ENCODE assay signal across 10 cellular contexts in the genomic region with DNA sequence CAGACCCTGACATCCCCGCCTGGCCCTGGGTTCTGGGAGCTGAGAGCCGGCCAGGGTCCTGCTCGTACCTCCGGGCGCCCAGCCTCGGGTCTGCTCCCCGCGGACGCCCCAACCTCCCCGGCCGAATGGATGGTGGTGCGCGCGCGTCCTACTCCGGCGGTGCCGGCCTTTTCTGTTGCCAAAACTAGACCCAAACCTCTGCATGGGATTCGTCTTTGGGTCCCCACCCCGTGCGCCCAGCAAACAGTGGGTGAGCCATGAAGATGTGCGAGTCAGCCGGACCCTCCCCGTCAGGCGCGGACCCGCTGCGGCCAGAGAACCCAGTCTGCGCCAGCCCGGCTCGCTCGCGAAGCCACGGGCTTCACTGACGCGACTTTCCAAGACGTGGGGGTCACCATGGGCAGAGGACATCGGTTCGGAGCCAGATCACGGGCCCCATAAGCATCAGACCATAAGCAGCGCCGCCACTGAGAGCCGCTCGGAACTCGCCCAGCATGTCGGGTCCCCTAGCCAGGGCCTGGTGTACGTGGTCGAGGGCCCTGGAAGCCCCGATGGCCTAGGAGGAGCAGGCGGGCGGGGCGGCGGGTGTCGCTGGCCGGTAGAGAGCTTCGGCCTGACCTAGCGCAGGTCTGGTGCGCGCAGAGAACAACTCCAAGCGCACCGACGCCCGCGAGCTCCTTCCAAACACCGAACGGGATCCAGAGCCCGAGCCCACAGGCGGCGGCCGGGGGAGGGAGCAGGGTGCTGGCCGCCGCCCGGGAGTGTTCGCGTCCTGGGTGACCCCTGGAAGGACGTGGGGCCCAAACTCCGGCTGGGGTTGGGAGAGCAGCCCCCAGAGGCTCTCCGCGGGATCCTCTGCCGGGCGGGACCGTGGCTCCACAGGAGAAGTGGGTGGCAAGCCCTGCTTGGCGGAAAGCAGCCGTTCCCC. TPM values are rescaled to one million over a fixed set of nuclear protein-coding genes. Genes with fewer than 3 reads are reported as not detected.
DNase-seq lines count a peak whose midpoint lies in the region; ATAC-seq and TF ChIP-seq lines count a peak whose summit lies in the region.
"Had no signal": no experiment of that assay in that cellular context is flagged by ENCODE, and none has a peak within 500 bp of the region (broad histone marks: within the 10 kb centered on the region; RNA-seq: fewer than 3 reads in every experiment).

No MANE protein-coding gene starts in this region.

- no peak for TF ChIP-seq POLR2A in tibial nerve (IDR thresholded peaks at IDR 0.05)

- no peak overlapping the region for H3K4me2 ChIP-seq in GM23248 (ENCODE audit: unreplicated experiment)

- TF ChIP-seq EP300 in tibial nerve (IDR thresholded peaks at IDR 0.05), result no peak

- POLR2A ChIA-PET in A673 (lab: Charles Lee; ENCODE audit: low non-redundant PET), result no interaction called here

- no peak overlapping the region for H2AFZ ChIP-seq in GM23248

- H3K36me3 Mint-ChIP-seq in mesothelial cell of epicardium, result peaks cover 3% of the 10 kb centered on the region
- no peaks in the 10 kb centered on the region for H3K36me3 Mint-ChIP-seq in activated CD8-positive, alpha-beta memory T cell treated with anti-CD3 and anti-CD28 coated beads, Interleukin-2, amount 10 ng/mL, durations not matched to agents 7 days and 5 days

- H3K9me3 Mint-ChIP-seq in mesothelial cell of epicardium, result no peaks in the 10 kb centered on the region
- no peaks in the 10 kb centered on the region for H3K9me3 Mint-ChIP-seq in activated CD8-positive, alpha-beta memory T cell treated with anti-CD3 and anti-CD28 coated beads, Interleukin-2, amount 10 ng/mL, durations not matched to agents 7 days and 5 days (ENCODE audit: low read depth)

- H3K4me1 Mint-ChIP-seq in mesothelial cell of epicardium, result peaks cover 17% of the 10 kb centered on the region
- peaks cover 25% of the 10 kb centered on the region for H3K4me1 Mint-ChIP-seq in activated CD8-positive, alpha-beta memory T cell treated with anti-CD3 and anti-CD28 coated beads, Interleukin-2, amount 10 ng/mL, durations not matched to agents 7 days and 5 days

- BruUV-seq in A673 (replicated peaks; lab: Mats Ljungman, UMichigan), result no TSS peak

- no peak overlapping the region for H3K27ac Mint-ChIP-seq in mesothelial cell of epicardium
- H3K27ac Mint-ChIP-seq in activated CD8-positive, alpha-beta memory T cell treated with anti-CD3 and anti-CD28 coated beads, Interleukin-2, amount 10 ng/mL, durations not matched to agents 7 days and 5 days, result no peak overlapping the region

- DNase-seq in A673 (ENCODE audit: low spot score), result no peak
- DNase-seq in GM23248, result peak; percentile 25
- peak; percentile 11 for DNase-seq in adipocyte (ENCODE audit: low read depth)
- no peak for DNase-seq in mesothelial cell of epicardium (ENCODE audit: low spot score in 2 of 2, unreplicated experiment in 2 of 2)
- no peak for DNase-seq in tibial nerve (ENCODE audit: low spot score in 2 of 2)
- DNase-seq in activated CD8-positive, alpha-beta memory T cell treated with anti-CD3 and anti-CD28 coated beads, Interleukin-2, amount 10 ng/mL, durations not matched to agents 7 days and 5 days, result no peak
- DNase-seq in cerebellar cortex (ENCODE audit: low spot score), result no peak
- DNase-seq: anterior cingulate cortex, Kasumi-1 had no signal

- no peaks in the 10 kb centered on the region for H4K20me1 ChIP-seq in GM23248 (ENCODE audit: insufficient read depth)

- CTCF ChIA-PET in A673 (lab: Charles Lee), result no interaction called here
- CTCF ChIA-PET in activated CD8-positive, alpha-beta memory T cell treated with anti-CD3 and anti-CD28 coated beads, Interleukin-2, amount 10 ng/mL, durations not matched to agents 7 days and 5 days (lab: Charles Lee), result interaction anchor here (1.4 kb wide), 1 partner anchor 25 kb away, joined by 3 read pairs; no protein-coding TSS in a partner anchor

- H3K9ac ChIP-seq in GM23248 (no peak overlapping the region), adipocyte (ENCODE audit: low read length) (no peak overlapping the region)

- no peak for ATAC-seq in HG02763 (IDR thresholded peaks at IDR 0.05; ENCODE audit: unreplicated experiment)
- ATAC-seq in activated CD8-positive, alpha-beta memory T cell treated with anti-CD3 and anti-CD28 coated beads, Interleukin-2, amount 10 ng/mL, durations not matched to agents 7 days and 5 days, result no peak

- peaks cover 10% of the 10 kb centered on the region for H3K27me3 ChIP-seq in A673 (replicated peaks; ENCODE audit: insufficient read depth, low read depth, low read length, poor library complexity)
- peaks cover 54% of the 10 kb centered on the region for H3K27me3 ChIP-seq in GM23248 (replicated peaks; ENCODE audit: insufficient read depth)
- peaks cover 38% of the 10 kb centered on the region for H3K27me3 ChIP-seq in adipocyte (replicated peaks; ENCODE audit: control insufficient read depth, insufficient read depth, low read length)
- peaks cover 5 to 50% of the 10 kb centered on the region in 2 donors for H3K27me3 ChIP-seq in tibial nerve

- H3K9me2 ChIP-seq in GM23248 (ENCODE audit: insufficient read depth), result no peaks in the 10 kb centered on the region

- no peaks in the 10 kb centered on the region for H3K9me3 ChIP-seq in A673 (ENCODE audit: low read depth, low read length, poor library complexity, severe bottlenecking)
- no peaks in the 10 kb centered on the region for H3K9me3 ChIP-seq in GM23248 (ENCODE audit: low read depth)
- no peaks in the 10 kb centered on the region for H3K9me3 ChIP-seq in adipocyte (ENCODE audit: control insufficient read depth, low read length)
- H3K9me3 ChIP-seq in tibial nerve, result no peaks in the 10 kb centered on the region

- H3K27ac ChIP-seq in A673 (ENCODE audit: low read depth, low read length, poor library complexity, severe bottlenecking) (peak overlapping the region; percentile 77), GM23248 (no peak overlapping the region), tibial nerve (no peak overlapping the region)

- no peak for TF ChIP-seq CTCF in A673 (conservative IDR thresholded peaks at IDR 0.05; ENCODE audit: low read depth, low read length)
- no peak for TF ChIP-seq CTCF in mesothelial cell of epicardium (IDR thresholded peaks at IDR 0.05; ENCODE audit: unreplicated experiment)
- TF ChIP-seq CTCF in tibial nerve (IDR thresholded peaks at IDR 0.05), result no peak

- peaks cover 12% of the 10 kb centered on the region for H3K79me2 ChIP-seq in GM23248 (ENCODE audit: insufficient read depth)

- intact Hi-C loops in A673 (cut with micrococcal nuclease; ENCODE audit: unreplicated experiment), result no loop called here

- H3K27me3 Mint-ChIP-seq in mesothelial cell of epicardium (ENCODE audit: low read depth), result peaks cover 55% of the 10 kb centered on the region
- peaks cover 49% of the 10 kb centered on the region for H3K27me3 Mint-ChIP-seq in activated CD8-positive, alpha-beta memory T cell treated with anti-CD3 and anti-CD28 coated beads, Interleukin-2, amount 10 ng/mL, durations not matched to agents 7 days and 5 days

- peaks cover 9% of the 10 kb centered on the region for H3K4me1 ChIP-seq in A673 (ENCODE audit: insufficient read depth, low read length, poor library complexity, severe bottlenecking)
- H3K4me1 ChIP-seq in GM23248 (ENCODE audit: insufficient read depth), result 0 out of 2 replicates have a peak, but pooled peaks cover 4% of the 10 kb centered on the region
- H3K4me1 ChIP-seq in adipocyte (ENCODE audit: control insufficient read depth, insufficient read depth, low read length), result peaks cover 5% of the 10 kb centered on the region
- H3K4me1 ChIP-seq in tibial nerve, result peaks cover 0 to 48% (median 21%) of the 10 kb centered on the region in 4 donors

- in situ Hi-C loops in GM23248 (cut with MboI), result no loop called here

- H3K36me3 ChIP-seq in A673 (ENCODE audit: insufficient read depth, low read length, poor library complexity, severe bottlenecking) (peaks cover 18% of the 10 kb centered on the region), GM23248 (ENCODE audit: low read depth) (0 out of 2 replicates have a peak, but pooled peaks cover 4% of the 10 kb centered on the region), adipocyte (ENCODE audit: control insufficient read depth, insufficient read depth, low read length, severe bottlenecking) (peaks cover 15% of the 10 kb centered on the region), tibial nerve (peaks cover 0 to 13% (median 0%) of the 10 kb centered on the region in 3 donors)

- H3K4me3 Mint-ChIP-seq in mesothelial cell of epicardium, result peak overlapping the region; percentile 37
- H3K4me3 Mint-ChIP-seq in activated CD8-positive, alpha-beta memory T cell treated with anti-CD3 and anti-CD28 coated beads, Interleukin-2, amount 10 ng/mL, durations not matched to agents 7 days and 5 days, result no peak overlapping the region

- H3F3A ChIP-seq in GM23248 (ENCODE audit: insufficient read depth), result no peaks in the 10 kb centered on the region

- H3K4me3 ChIP-seq in A673 (ENCODE audit: low read depth, low read length, poor library complexity, severe bottlenecking) (peak overlapping the region; percentile 70), GM23248 (no peak overlapping the region), adipocyte (ENCODE audit: low read length) (no peak overlapping the region), tibial nerve (peak overlapping the region in 1 of 4 donors; percentile 71)

- WGBS in GM23248 (ENCODE audit: low coverage in 1 of 2, low lambda C conversion rate in 2 of 2, missing lambda C conversion rate in 2 of 2), 2 experiments, result 12 to 14% methylated on average over 67 to 84 of the region's 84 CpGs
- 0 to 5% methylated on average over 1 to 44 of the region's 84 CpGs for WGBS in tibial nerve, 2 donors

RNA-seq across cellular contexts. Expression of gene TP73, which starts 1.0 kb away (rescaled TPM):
- total RNA-seq in A673 (2021) (10.0 and 12.3 TPM in 2 replicates), mesothelial cell of epicardium (1.0 to 1.4 TPM (median 1.2 TPM) in 3 replicates), tibial nerve (under 1 TPM in 1 of 4 donors, not detected in 3; 0.30 TPM)
- not detected in 2 replicates for total RNA-seq in GM23248 (2014; rRNA removed; shearing (Covaris generic))
- 0.08 TPM in 1 of 2 replicates, not detected in the other for polyA plus RNA-seq in GM23248 (2016; fragmentation: Nextera tagmentation; extraction: Ambion mirVana)
- 10 to 100 TPM in 1 of 2 experiments, 1 to 10 TPM in 1; 2.1 to 15.2 TPM for total RNA-seq in activated CD8-positive, alpha-beta memory T cell treated with anti-CD3 and anti-CD28 coated beads, Interleukin-2, amount 10 ng/mL, durations not matched to agents 7 days and 5 days

RNA-seq across cellular contexts. Expression of gene WRAP73, which starts 1.4 kb away (rescaled TPM):
- total RNA-seq in A673 (2021), result 41.2 and 41.8 TPM in 2 replicates
- total RNA-seq in GM23248 (2014; rRNA removed; shearing (Covaris generic)), result 15.7 and 16.9 TPM in 2 replicates
- 16.3 and 20.2 TPM in 2 replicates for polyA plus RNA-seq in GM23248 (2016; fragmentation: Nextera tagmentation; extraction: Ambion mirVana)
- total RNA-seq in mesothelial cell of epicardium, result 20.8 to 26.4 TPM (median 21.4 TPM) in 3 replicates
- total RNA-seq in tibial nerve, result 10 to 100 TPM; 11.1 to 17.1 (median 12.9) TPM
- total RNA-seq in activated CD8-positive, alpha-beta memory T cell treated with anti-CD3 and anti-CD28 coated beads, Interleukin-2, amount 10 ng/mL, durations not matched to agents 7 days and 5 days, result 10 to 100 TPM; 38.1 to 43.8 TPM

RNA-seq across cellular contexts. Expression of gene TPRG1L, which starts 26.5 kb away (rescaled TPM):
- total RNA-seq in A673 (2021) (13.4 and 13.7 TPM in 2 replicates), mesothelial cell of epicardium (15.1 to 15.9 TPM (median 15.7 TPM) in 3 replicates), tibial nerve (10 to 100 TPM; 26.7 to 39.8 (median 34.7) TPM)
- total RNA-seq in GM23248 (2014; rRNA removed; shearing (Covaris generic)), result 27.6 and 30.9 TPM in 2 replicates
- 30.7 and 30.9 TPM in 2 replicates for polyA plus RNA-seq in GM23248 (2016; fragmentation: Nextera tagmentation; extraction: Ambion mirVana)
- 10 to 100 TPM in 1 of 2 experiments, 1 to 10 TPM in 1; 8.6 to 13.2 TPM for total RNA-seq in activated CD8-positive, alpha-beta memory T cell treated with anti-CD3 and anti-CD28 coated beads, Interleukin-2, amount 10 ng/mL, durations not matched to agents 7 days and 5 days

RNA-seq across cellular contexts. Expression of gene MEGF6, which starts 40.0 kb away (rescaled TPM):
- total RNA-seq in A673 (2021) (2.8 and 7.8 TPM in 2 replicates), mesothelial cell of epicardium (194 to 209 TPM (median 204 TPM) in 3 replicates), tibial nerve (10 to 100 TPM; 25.3 to 63.3 (median 42.8) TPM)
- 108 and 129 TPM in 2 replicates for total RNA-seq in GM23248 (2014; rRNA removed; shearing (Covaris generic))
- polyA plus RNA-seq in GM23248 (2016; fragmentation: Nextera tagmentation; extraction: Ambion mirVana), result 37.9 and 39.3 TPM in 2 replicates
- 10 to 100 TPM in 1 of 2 experiments, 1 to 10 TPM in 1; 2.1 to 11.2 TPM for total RNA-seq in activated CD8-positive, alpha-beta memory T cell treated with anti-CD3 and anti-CD28 coated beads, Interleukin-2, amount 10 ng/mL, durations not matched to agents 7 days and 5 days

Comparison
In these comparisons a context has a peak if more than half of its experiments do, and no peak if none do; other contexts are left out.
1. DNase-seq: peak in GM23248 (single experiment) and adipocyte (single experiment); none in A673 (single experiment), mesothelial cell of epicardium (0 of 2), tibial nerve (0 of 2), activated CD8-positive, alpha-beta memory T cell treated with anti-CD3 and anti-CD28 coated beads, Interleukin-2, amount 10 ng/mL, durations not matched to agents 7 days and 5 days (single experiment) and cerebellar cortex (single experiment).